Comparison of ENCODE assay signal across 18 cellular contexts in the genomic region with DNA sequence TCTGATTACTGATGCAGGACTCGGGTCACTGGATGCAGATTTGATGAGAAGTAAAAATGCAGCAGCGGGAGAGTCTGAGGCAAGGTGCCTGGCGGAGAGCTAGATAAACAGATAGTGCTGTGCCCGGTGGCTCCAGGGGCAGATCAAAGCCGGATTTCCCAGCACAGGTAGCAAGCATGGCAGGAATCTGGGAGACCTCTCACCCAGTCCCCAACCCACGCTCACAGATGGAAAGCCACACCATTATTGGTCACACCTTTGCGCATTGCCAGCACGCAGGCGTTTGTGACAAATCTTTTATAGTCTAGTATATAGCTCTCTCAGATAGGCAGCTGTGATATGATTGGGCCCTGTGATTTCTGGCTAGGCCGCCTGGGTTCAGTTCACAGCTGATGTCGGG. TPM values are rescaled to one million over a fixed set of nuclear protein-coding genes. Genes with fewer than 3 reads are reported as not detected.
DNase-seq lines count a peak whose midpoint lies in the region; ATAC-seq, FAIRE-seq and TF ChIP-seq lines count a peak whose summit lies in the region.
"Had no signal": no experiment of that assay in that cellular context is flagged by ENCODE, and none has a peak within 500 bp of the region (broad histone marks: within the 10 kb centered on the region; RNA-seq: fewer than 3 reads in every experiment).

No MANE protein-coding gene starts in this region.

- H3K27ac ChIP-seq in K562 (ENCODE audit: extremely low read depth, low read depth, low read length): no peak overlapping the region
- H3K27ac ChIP-seq: 22Rv1, BLaER1 had no signal

- ATAC-seq in activated CD8-positive, alpha-beta memory T cell treated with anti-CD3 and anti-CD28 coated beads, Interleukin-2, amount 10 ng/mL, durations not matched to agents 7 days and 5 days: no peak
- ATAC-seq in K562: no peak
- ATAC-seq: SK-N-SH treated with all-trans-retinoic acid at 6 μM for 48 hours had no signal

- peaks cover 28% of the 10 kb centered on the region for H3K4me1 Mint-ChIP-seq in activated CD8-positive, alpha-beta memory T cell treated with anti-CD3 and anti-CD28 coated beads, Interleukin-2, amount 10 ng/mL, durations not matched to agents 7 days and 5 days
- peaks cover 11% of the 10 kb centered on the region for H3K4me1 Mint-ChIP-seq in nephron

- no peaks in the 10 kb centered on the region for H4K20me1 ChIP-seq in K562 (replicated peaks; ENCODE audit: control insufficient read depth, insufficient read depth, low read length)
- H4K20me1 ChIP-seq: BLaER1 had no signal

- no peaks in the 10 kb centered on the region for H3K27me3 ChIP-seq in K562 (ENCODE audit: control insufficient read depth in 2 of 2, insufficient read depth in 2 of 2, low read length in 2 of 2)
- H3K27me3 ChIP-seq: BLaER1 had no signal

- WGBS in K562 (ENCODE audit: insufficient coverage, low coverage, missing lambda C conversion rate): 79% methylated on average over 11 of the region's 11 CpGs

- H3K27me3 Mint-ChIP-seq in activated CD8-positive, alpha-beta memory T cell treated with anti-CD3 and anti-CD28 coated beads, Interleukin-2, amount 10 ng/mL, durations not matched to agents 7 days and 5 days: no peaks in the 10 kb centered on the region
- H3K27me3 Mint-ChIP-seq in nephron (ENCODE audit: low read depth): no peaks in the 10 kb centered on the region
- H3K27me3 Mint-ChIP-seq: CD8-positive, alpha-beta memory T cell had no signal

- FAIRE-seq in K562 (lab: Jason Lieb, UNC): peak; percentile 55

- BruUV-seq in K562 (replicated peaks; lab: Mats Ljungman, UMichigan): no TSS peak

- no peak for TF ChIP-seq RAD21 in K562 (CRISPR knock-in tag; conservative IDR thresholded peaks at IDR 0.05 in 1 of 2, IDR thresholded peaks at IDR 0.05 in 1 of 2)

- no peak for TF ChIP-seq POLR2A in K562 (conservative IDR thresholded peaks at IDR 0.05)

- no peak overlapping the region for H3K4me3 Mint-ChIP-seq in activated CD8-positive, alpha-beta memory T cell treated with anti-CD3 and anti-CD28 coated beads, Interleukin-2, amount 10 ng/mL, durations not matched to agents 7 days and 5 days
- no peak overlapping the region for H3K4me3 Mint-ChIP-seq in nephron
- H3K4me3 Mint-ChIP-seq: CD8-positive, alpha-beta memory T cell had no signal

- no peaks in the 10 kb centered on the region; a peak in 1 of 5 replicates for H3K4me1 ChIP-seq in K562 (replicated peaks in 1 of 2; ENCODE audit: control insufficient read depth in 2 of 2, insufficient read depth in 2 of 2, low read length in 2 of 2)

- no peak overlapping the region for H3K4me2 ChIP-seq in K562 (ENCODE audit: insufficient read depth, low read length)
- H3K4me2 ChIP-seq: BLaER1 had no signal

- in situ Hi-C loops in K562 (cut with MboI): no loop called here

- H3K36me3 ChIP-seq in K562 (ENCODE audit: control insufficient read depth, insufficient read depth, low read length): no peaks in the 10 kb centered on the region
- H3K36me3 ChIP-seq: BLaER1 had no signal

- peaks cover 3% of the 10 kb centered on the region; the same call in 1 of the 2 replicates for H3K9me3 ChIP-seq in K562 (replicated peaks; ENCODE audit: control insufficient read depth, insufficient read depth, low read depth, low read length)
- H3K9me3 ChIP-seq: BLaER1 had no signal

- H3K79me2 ChIP-seq in K562 (ENCODE audit: control insufficient read depth, insufficient read depth, low read length): no peaks in the 10 kb centered on the region

- intact Hi-C loops in K562 (cut with micrococcal nuclease): no loop called here

- H2AFZ ChIP-seq in K562 (ENCODE audit: low read depth, low read length): peak overlapping the region; percentile 93; the same call in 1 of the 2 replicates

- H3K9me1 ChIP-seq in K562 (ENCODE audit: control insufficient read depth, insufficient read depth, low read length): no peaks in the 10 kb centered on the region

- POLR2A ChIA-PET in K562 (lab: Yijun Ruan, JAX): no interaction called here

- peak; percentile 19 for DNase-seq in activated CD8-positive, alpha-beta memory T cell treated with anti-CD3 and anti-CD28 coated beads for 24 hours
- DNase-seq in activated CD8-positive, alpha-beta memory T cell treated with anti-CD3 and anti-CD28 coated beads, Interleukin-2, amount 10 ng/mL, durations not matched to agents 7 days and 5 days: no peak
- DNase-seq in K562 (ENCODE audit: extremely low read depth in 1 of 4, low spot score in 3 of 4) (no peak), HPDE6-E6E7 (ENCODE audit: extremely low spot score) (no peak), NCI-H2029 treated with DMSO at 0.1 percent for 48 hours (lab: John Stamatoyannopoulos, UW) (no peak), NCI-H1694 (lab: John Stamatoyannopoulos, UW) (no peak), DMS 273 (lab: John Stamatoyannopoulos, UW; ENCODE audit: unreplicated experiment) (no peak)
- DNase-seq: CD8-positive, alpha-beta memory T cell; DMS 273 treated with DMSO at 0.1 percent for 48 hours; H7; NCI-H1048; NCI-H446; NCI-H748 treated with DMSO at 0.1 percent for 48 hours; Right ventricle myocardium superior had no signal

- H3K27ac Mint-ChIP-seq in activated CD8-positive, alpha-beta memory T cell treated with anti-CD3 and anti-CD28 coated beads, Interleukin-2, amount 10 ng/mL, durations not matched to agents 7 days and 5 days: no peak overlapping the region
- H3K27ac Mint-ChIP-seq in nephron: peak overlapping the region; percentile 4 to 78 (median 39)

- H3K36me3 Mint-ChIP-seq in activated CD8-positive, alpha-beta memory T cell treated with anti-CD3 and anti-CD28 coated beads, Interleukin-2, amount 10 ng/mL, durations not matched to agents 7 days and 5 days: peaks cover 5% of the 10 kb centered on the region
- no peaks in the 10 kb centered on the region for H3K36me3 Mint-ChIP-seq in nephron (ENCODE audit: low read depth)
- H3K36me3 Mint-ChIP-seq: CD8-positive, alpha-beta memory T cell had no signal

- no peak for TF ChIP-seq EP300 in K562 (IDR thresholded peaks at IDR 0.05; ENCODE audit: low read length)

- H3K9ac ChIP-seq in K562 (ENCODE audit: insufficient read depth in 1 of 2, low read depth in 2 of 2, low read length in 2 of 2): no peak overlapping the region
- H3K9ac ChIP-seq: BLaER1 had no signal

- CTCF ChIA-PET in activated CD8-positive, alpha-beta memory T cell treated with anti-CD3 and anti-CD28 coated beads, Interleukin-2, amount 10 ng/mL, durations not matched to agents 7 days and 5 days (lab: Charles Lee): interaction anchor here (1.1 kb wide), 1 partner anchor 128 kb away, joined by 3 read pairs; no protein-coding TSS in a partner anchor
- CTCF ChIA-PET in K562 (lab: Yijun Ruan, JAX; ENCODE audit: low intra/inter-chr PET ratio): no interaction called here

- no peak overlapping the region for H3K4me3 ChIP-seq in K562
- H3K4me3 ChIP-seq: BLaER1 had no signal

- TF ChIP-seq CTCF in K562 (IDR thresholded peaks at IDR 0.05 in 2 of 3, conservative IDR thresholded peaks at IDR 0.05 in 1 of 3; ENCODE audit: insufficient read depth in 2 of 3, low read depth in 1 of 3, low read length in 3 of 3) (no peak), nephron (IDR thresholded peaks at IDR 0.05; ENCODE audit: unreplicated experiment in 3 of 3) (no peak)

- no peaks in the 10 kb centered on the region for H3K9me3 Mint-ChIP-seq in activated CD8-positive, alpha-beta memory T cell treated with anti-CD3 and anti-CD28 coated beads, Interleukin-2, amount 10 ng/mL, durations not matched to agents 7 days and 5 days (ENCODE audit: low read depth)
- H3K9me3 Mint-ChIP-seq in nephron: peaks cover 4% of the 10 kb centered on the region
- H3K9me3 Mint-ChIP-seq: CD8-positive, alpha-beta memory T cell had no signal

TF ChIP-seq in K562, 482 proteins besides CTCF, POLR2A, EP300 and RAD21 (continues in another document):
- no peak for TF ChIP-seq ELF1 (tag; IDR thresholded peaks at IDR 0.05)
- TF ChIP-seq NBN (IDR thresholded peaks at IDR 0.05; ENCODE audit: low read depth): no peak
- no peak for TF ChIP-seq HDGF (IDR thresholded peaks at IDR 0.05)
- TF ChIP-seq PYGO2 (tag; IDR thresholded peaks at IDR 0.05): no peak
- TF ChIP-seq KLF1 (tag; IDR thresholded peaks at IDR 0.05): no peak
- TF ChIP-seq, protein P1, sequence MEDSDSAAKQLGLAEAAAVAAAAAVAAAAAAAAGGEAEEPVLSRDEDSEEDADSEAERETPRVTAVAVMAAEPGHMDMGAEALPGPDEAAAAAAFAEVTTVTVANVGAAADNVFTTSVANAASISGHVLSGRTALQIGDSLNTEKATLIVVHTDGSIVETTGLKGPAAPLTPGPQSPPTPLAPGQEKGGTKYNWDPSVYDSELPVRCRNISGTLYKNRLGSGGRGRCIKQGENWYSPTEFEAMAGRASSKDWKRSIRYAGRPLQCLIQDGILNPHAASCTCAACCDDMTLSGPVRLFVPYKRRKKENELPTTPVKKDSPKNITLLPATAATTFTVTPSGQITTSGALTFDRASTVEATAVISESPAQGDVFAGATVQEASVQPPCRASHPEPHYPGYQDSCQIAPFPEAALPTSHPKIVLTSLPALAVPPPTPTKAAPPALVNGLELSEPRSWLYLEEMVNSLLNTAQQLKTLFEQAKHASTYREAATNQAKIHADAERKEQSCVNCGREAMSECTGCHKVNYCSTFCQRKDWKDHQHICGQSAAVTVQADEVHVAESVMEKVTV (CRISPR knock-in tag; IDR thresholded peaks at IDR 0.05): no peak
- TF ChIP-seq HDAC3 (IDR thresholded peaks at IDR 0.05; ENCODE audit: borderline replicate concordance, partially characterized antibody): no peak

RNA-seq across cellular contexts. Expression of a gene that starts 42.2 kb away (rescaled TPM):
- total RNA-seq in activated CD8-positive, alpha-beta memory T cell treated with anti-CD3 and anti-CD28 coated beads, Interleukin-2, amount 10 ng/mL, durations not matched to agents 7 days and 5 days: 10 to 100 TPM; 28.7 to 36.8 TPM
- total RNA-seq in K562 (2011; cell fraction: chromatin; rRNA removed; ENCODE audit: low replicate concordance): 50.5 and 147 TPM in 2 replicates
- 18.5 and 31.5 TPM in 2 replicates for total RNA-seq in K562 (2011; cell fraction: nucleolus; rRNA removed)
- 46.2 and 74.0 TPM in 2 replicates for total RNA-seq in K562 (2011; cell fraction: nucleoplasm; rRNA removed)
- total RNA-seq in K562 (2014; rRNA removed): 4.3 and 6.9 TPM in 2 replicates
- 11.1 and 12.4 TPM in 2 replicates for total RNA-seq in K562 (2014; rRNA removed; fragmentation: Illumina TruSeq; extraction: Trizol)
- total RNA-seq in K562 (2015; rRNA removed; fragmentation: Illumina TruSeq; extraction: Trizol): 15.2 and 15.3 TPM in 2 replicates
- total RNA-seq in K562 (2021): 15.1 and 17.3 TPM in 2 replicates
- polyA plus RNA-seq in K562 (2011; rRNA removed): 20.5 and 20.7 TPM in 2 replicates
- polyA plus RNA-seq in K562 (2011; cell fraction: cytosol; rRNA removed): 7.0 and 8.9 TPM in 2 replicates
- polyA plus RNA-seq in K562 (2011; cell fraction: nucleus; rRNA removed): 21.7 and 33.1 TPM in 2 replicates
- 4.5 and 4.7 TPM in 2 replicates for polyA plus RNA-seq in K562 (2012)
- polyA plus RNA-seq in K562 (2014; fragmentation: Illumina TruSeq; extraction: Trizol): 12.2 and 13.4 TPM in 2 replicates
- 1 to 10 TPM in 1 of 2 experiments, under 1 TPM in 1; 0.78 to 1.6 TPM for polyA plus RNA-seq in K562 (2014; fragmentation: Nextera tagmentation; extraction: Ambion mirVana)
- polyA plus RNA-seq in K562 (2014; rRNA removed): 8.6 and 8.8 TPM in 2 replicates
- 66.5 and 69.2 TPM in 2 replicates for polyA minus RNA-seq in K562 (2011; rRNA and poly(A)+ RNA removed)
- 20.5 and 22.2 TPM in 2 replicates for polyA minus RNA-seq in K562 (2011; cell fraction: cytosol; rRNA and poly(A)+ RNA removed)
- polyA minus RNA-seq in K562 (2011; cell fraction: nucleus; rRNA and poly(A)+ RNA removed): 21.0 and 32.2 TPM in 2 replicates
